ENCODE assay signal across 1 cellular context in the genomic region with DNA sequence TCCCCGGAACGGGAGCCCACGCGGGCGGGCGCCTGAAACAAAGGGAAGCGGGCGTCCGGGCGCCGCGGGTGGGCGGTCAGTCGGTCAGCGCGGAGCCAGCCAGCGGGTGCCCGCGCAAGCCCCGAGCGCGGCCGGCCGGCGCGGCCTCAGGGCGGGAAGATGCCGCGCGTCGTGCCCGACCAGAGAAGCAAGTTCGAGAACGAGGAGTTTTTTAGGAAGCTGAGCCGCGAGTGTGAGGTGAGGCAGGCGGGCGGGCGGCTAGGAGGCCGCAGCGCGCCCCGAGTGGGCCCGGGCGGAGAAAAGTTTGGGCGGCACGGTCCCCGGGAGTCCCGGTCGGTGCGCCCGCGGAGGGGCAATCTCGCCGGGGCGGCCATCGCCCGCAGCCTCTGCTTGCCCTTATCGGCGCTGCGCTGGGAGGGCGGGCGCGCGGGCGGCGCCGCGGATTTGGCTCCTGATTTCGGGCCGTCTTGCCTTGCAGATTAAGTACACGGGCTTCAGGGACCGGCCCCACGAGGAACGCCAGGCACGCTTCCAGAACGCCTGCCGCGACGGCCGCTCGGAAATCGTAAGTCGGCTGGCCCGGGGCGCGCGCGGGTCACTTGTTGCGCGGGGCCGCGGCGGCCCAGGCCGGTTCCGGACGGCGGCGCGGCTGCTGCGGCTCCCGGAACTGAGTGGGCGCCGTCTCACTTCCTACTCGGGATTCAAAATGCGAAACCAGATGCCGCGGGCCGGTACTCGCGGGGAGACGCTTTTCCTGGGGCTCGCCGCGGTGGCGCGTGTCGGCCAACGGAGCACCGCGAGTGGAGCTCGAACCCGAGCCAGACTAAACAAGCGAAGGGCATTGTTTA.
A peak's percentile ranks its signal among the peaks of the same experiment; 100 is the strongest.
TF ChIP-seq lines count a peak whose summit lies in the region.

No MANE protein-coding gene starts in this region.

TF ChIP-seq in HepG2, 621 proteins besides CTCF, POLR2A, EP300 and RAD21 (continued from another document and continues in another):
- peak; percentile 93 for TF ChIP-seq ZBED4 (CRISPR knock-in tag; IDR thresholded peaks at IDR 0.05; ENCODE audit: borderline replicate concordance)
- no peak for TF ChIP-seq HNRNPUL1 (IDR thresholded peaks at IDR 0.05; ENCODE audit: low read depth, low read length)
- TF ChIP-seq SP140L (CRISPR knock-in tag; IDR thresholded peaks at IDR 0.05; ENCODE audit: borderline replicate concordance), result no peak
- peak; percentile 73 for TF ChIP-seq ZNF503 (CRISPR knock-in tag; IDR thresholded peaks at IDR 0.05)
- TF ChIP-seq ZNF337 (CRISPR knock-in tag; IDR thresholded peaks at IDR 0.05; ENCODE audit: borderline replicate concordance, low read depth), result no peak; the same call in 1 of the 2 replicates
- peak; percentile 89 for TF ChIP-seq ZNF547 (CRISPR knock-in tag; IDR thresholded peaks at IDR 0.05)
- peak; percentile 25; the same call in 1 of the 2 replicates for TF ChIP-seq RFX5 (IDR thresholded peaks at IDR 0.05; ENCODE audit: low read depth, low read length)
- TF ChIP-seq ZNF7 (CRISPR knock-in tag; IDR thresholded peaks at IDR 0.05), result no peak
- TF ChIP-seq KDM2A (CRISPR knock-in tag; IDR thresholded peaks at IDR 0.05; ENCODE audit: borderline replicate concordance, low read depth), result no peak; the same call in 1 of the 2 replicates
- TF ChIP-seq HOXA7 (CRISPR knock-in tag; IDR thresholded peaks at IDR 0.05), result no peak
- TF ChIP-seq RNF219 (CRISPR knock-in tag; IDR thresholded peaks at IDR 0.05), result no peak; the same call in 1 of the 2 replicates
- no peak for TF ChIP-seq ZNF383 (CRISPR knock-in tag; IDR thresholded peaks at IDR 0.05; ENCODE audit: borderline replicate concordance)
- TF ChIP-seq PCBP2 (optimal IDR thresholded peaks at IDR 0.05; ENCODE audit: low read depth, low read length, poor library complexity, severe bottlenecking), result no peak
- no peak for TF ChIP-seq HNRNPH1 (optimal IDR thresholded peaks at IDR 0.05; ENCODE audit: low read depth, low read length)
- peak; percentile 84; the same call in 1 of the 2 replicates for TF ChIP-seq ZNF549 (CRISPR knock-in tag; IDR thresholded peaks at IDR 0.05)
- peak; percentile 21; the same call in 1 of the 2 replicates for TF ChIP-seq ZSCAN21 (CRISPR knock-in tag; IDR thresholded peaks at IDR 0.05; ENCODE audit: borderline replicate concordance)
- TF ChIP-seq, protein P1, sequence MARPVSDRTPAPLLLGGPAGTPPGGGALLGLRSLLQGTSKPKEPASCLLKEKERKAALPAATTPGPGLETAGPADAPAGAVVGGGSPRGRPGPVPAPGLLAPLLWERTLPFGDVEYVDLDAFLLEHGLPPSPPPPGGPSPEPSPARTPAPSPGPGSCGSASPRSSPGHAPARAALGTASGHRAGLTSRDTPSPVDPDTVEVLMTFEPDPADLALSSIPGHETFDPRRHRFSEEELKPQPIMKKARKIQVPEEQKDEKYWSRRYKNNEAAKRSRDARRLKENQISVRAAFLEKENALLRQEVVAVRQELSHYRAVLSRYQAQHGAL (CRISPR knock-in tag; IDR thresholded peaks at IDR 0.05; ENCODE audit: not compliant biosample characterization), result no peak
- TF ChIP-seq SAP130 (CRISPR knock-in tag; IDR thresholded peaks at IDR 0.05; ENCODE audit: low read depth), result peak; percentile 63
- peak; percentile 4; the same call in 1 of the 2 replicates for TF ChIP-seq MAX (IDR thresholded peaks at IDR 0.05)
- TF ChIP-seq MTA1 (CRISPR knock-in tag; IDR thresholded peaks at IDR 0.05; ENCODE audit: borderline replicate concordance), result peak; percentile 70; the same call in 1 of the 2 replicates
- TF ChIP-seq TFE3 (CRISPR knock-in tag; IDR thresholded peaks at IDR 0.05), result no peak
- peak; percentile 80 for TF ChIP-seq ASH2L (IDR thresholded peaks at IDR 0.05; ENCODE audit: insufficient read length, low read depth, low read length)
- no peak for TF ChIP-seq ZNF292 (CRISPR knock-in tag; IDR thresholded peaks at IDR 0.05; ENCODE audit: borderline replicate concordance, low read depth)
- peak; percentile 86 for TF ChIP-seq ZNF564 (CRISPR knock-in tag; IDR thresholded peaks at IDR 0.05)
- 0 out of 2 replicates have a peak, but pooled peaks have one; percentile 41 for TF ChIP-seq ZSCAN20 (CRISPR knock-in tag; IDR thresholded peaks at IDR 0.05; ENCODE audit: borderline replicate concordance)
- TF ChIP-seq ZNF441 (CRISPR knock-in tag; IDR thresholded peaks at IDR 0.05; ENCODE audit: borderline replicate concordance), result 0 out of 2 replicates have a peak, but pooled peaks have one; percentile 69
- no peak for TF ChIP-seq TRIM24 (CRISPR knock-in tag; IDR thresholded peaks at IDR 0.05)
- TF ChIP-seq TGIF2 (CRISPR knock-in tag; IDR thresholded peaks at IDR 0.05), result no peak
- TF ChIP-seq KLF15 (CRISPR knock-in tag; IDR thresholded peaks at IDR 0.05; ENCODE audit: borderline replicate concordance), result 0 out of 2 replicates have a peak, but pooled peaks have one; percentile 50
- TF ChIP-seq HDAC2 (CRISPR knock-in tag; IDR thresholded peaks at IDR 0.05), result no peak
- peak; percentile 4; the same call in 1 of the 2 replicates for TF ChIP-seq STAG1 (CRISPR knock-in tag; IDR thresholded peaks at IDR 0.05)
- TF ChIP-seq NKX3-1 (CRISPR knock-in tag; IDR thresholded peaks at IDR 0.05), result peak; percentile 53; the same call in 1 of the 2 replicates
- 0 out of 2 replicates have a peak, but pooled peaks have one; percentile 14 for TF ChIP-seq KLF13 (CRISPR knock-in tag; IDR thresholded peaks at IDR 0.05)
- 0 out of 2 replicates have a peak, but pooled peaks have one; percentile 51 for TF ChIP-seq CAMTA2 (CRISPR knock-in tag; IDR thresholded peaks at IDR 0.05; ENCODE audit: borderline replicate concordance)
- TF ChIP-seq ZFP62 (CRISPR knock-in tag; IDR thresholded peaks at IDR 0.05), result no peak
- TF ChIP-seq RXRB (CRISPR knock-in tag; IDR thresholded peaks at IDR 0.05; ENCODE audit: borderline replicate concordance), result no peak
- TF ChIP-seq HOMEZ (CRISPR knock-in tag; IDR thresholded peaks at IDR 0.05; ENCODE audit: low read depth), result no peak
- TF ChIP-seq ZNF790 (CRISPR knock-in tag; IDR thresholded peaks at IDR 0.05; ENCODE audit: borderline replicate concordance), result peak; percentile 61; the same call in 1 of the 2 replicates
- TF ChIP-seq ZNF264 (CRISPR knock-in tag; IDR thresholded peaks at IDR 0.05), result no peak
- 0 out of 2 replicates have a peak, but pooled peaks have one; percentile 20 for TF ChIP-seq RNF2 (conservative IDR thresholded peaks at IDR 0.05; ENCODE audit: low read depth)
- TF ChIP-seq, protein P2, sequence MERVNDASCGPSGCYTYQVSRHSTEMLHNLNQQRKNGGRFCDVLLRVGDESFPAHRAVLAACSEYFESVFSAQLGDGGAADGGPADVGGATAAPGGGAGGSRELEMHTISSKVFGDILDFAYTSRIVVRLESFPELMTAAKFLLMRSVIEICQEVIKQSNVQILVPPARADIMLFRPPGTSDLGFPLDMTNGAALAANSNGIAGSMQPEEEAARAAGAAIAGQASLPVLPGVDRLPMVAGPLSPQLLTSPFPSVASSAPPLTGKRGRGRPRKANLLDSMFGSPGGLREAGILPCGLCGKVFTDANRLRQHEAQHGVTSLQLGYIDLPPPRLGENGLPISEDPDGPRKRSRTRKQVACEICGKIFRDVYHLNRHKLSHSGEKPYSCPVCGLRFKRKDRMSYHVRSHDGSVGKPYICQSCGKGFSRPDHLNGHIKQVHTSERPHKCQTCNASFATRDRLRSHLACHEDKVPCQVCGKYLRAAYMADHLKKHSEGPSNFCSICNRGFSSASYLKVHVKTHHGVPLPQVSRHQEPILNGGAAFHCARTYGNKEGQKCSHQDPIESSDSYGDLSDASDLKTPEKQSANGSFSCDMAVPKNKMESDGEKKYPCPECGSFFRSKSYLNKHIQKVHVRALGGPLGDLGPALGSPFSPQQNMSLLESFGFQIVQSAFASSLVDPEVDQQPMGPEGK (CRISPR knock-in tag; IDR thresholded peaks at IDR 0.05), result no peak
- no peak for TF ChIP-seq ZNF10 (CRISPR knock-in tag; IDR thresholded peaks at IDR 0.05; ENCODE audit: borderline replicate concordance, low read depth)
- no peak for TF ChIP-seq CBX1 (IDR thresholded peaks at IDR 0.05; ENCODE audit: low read depth)
- no peak for TF ChIP-seq SIX1 (CRISPR knock-in tag; IDR thresholded peaks at IDR 0.05; ENCODE audit: borderline replicate concordance)
- peak; percentile 36 for TF ChIP-seq IKZF4 (CRISPR knock-in tag; IDR thresholded peaks at IDR 0.05; ENCODE audit: borderline replicate concordance, low read depth, not compliant biosample characterization)
